8 cellular contexts compared by ENCODE assay signal in the genomic region with DNA sequence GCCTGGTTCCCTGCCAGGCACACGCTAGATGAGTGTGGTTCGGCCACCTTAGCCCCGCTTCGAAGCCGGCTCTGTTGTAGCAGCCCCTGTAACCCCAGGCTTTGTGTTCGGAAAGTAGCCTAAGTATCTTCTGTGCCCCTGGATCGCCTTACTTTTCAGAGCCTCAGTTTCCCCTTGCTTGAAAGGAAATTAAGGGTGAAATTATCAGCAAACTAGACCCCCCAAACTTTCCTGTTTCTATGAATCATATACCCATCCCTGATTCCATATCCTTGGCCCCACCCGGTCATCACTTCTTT. TPM values are rescaled to one million over a fixed set of nuclear protein-coding genes. Genes with fewer than 3 reads are reported as not detected.
DNase-seq lines count a peak whose midpoint lies in the region; ATAC-seq lines count a peak whose summit lies in the region.

No MANE protein-coding gene starts in this region.

- H3K27me3 ChIP-seq in BLaER1, result no peaks in the 10 kb centered on the region

- peak overlapping the region; percentile 82 for H3K9ac ChIP-seq in BLaER1

- peak overlapping the region; percentile 77 for H3K4me3 ChIP-seq in BLaER1
- peak overlapping the region; percentile 97 for H3K4me3 ChIP-seq in Jurkat, Clone E6-1 (ENCODE audit: low read length)

- H3K36me3 Mint-ChIP-seq in dendritic cell treated with granulocyte-macrophage colony-stimulating factor and Interleukin-4, amounts not matched to agents 40 ng/mL and 50 ng/mL, for 4 days (ENCODE audit: low read depth), result peaks cover 71% of the 10 kb centered on the region
- H3K36me3 Mint-ChIP-seq in natural killer cell treated with Interleukin-12 subunit alpha and Interleukin-12 subunit beta and Interleukin-15 and Interleukin-18, amount 100 ng/mL, for 72 hours, result peaks cover 23% of the 10 kb centered on the region

- intact Hi-C loops in dendritic cell treated with granulocyte-macrophage colony-stimulating factor and Interleukin-4, amounts not matched to agents 40 ng/mL and 50 ng/mL, for 4 days (cut with micrococcal nuclease), result no loop called here

- no peaks in the 10 kb centered on the region for H3K9me3 Mint-ChIP-seq in dendritic cell treated with granulocyte-macrophage colony-stimulating factor and Interleukin-4, amounts not matched to agents 40 ng/mL and 50 ng/mL, for 4 days
- no peaks in the 10 kb centered on the region for H3K9me3 Mint-ChIP-seq in natural killer cell treated with Interleukin-12 subunit alpha and Interleukin-12 subunit beta and Interleukin-15 and Interleukin-18, amount 100 ng/mL, for 72 hours

- no peaks in the 10 kb centered on the region for H3K27me3 Mint-ChIP-seq in dendritic cell treated with granulocyte-macrophage colony-stimulating factor and Interleukin-4, amounts not matched to agents 40 ng/mL and 50 ng/mL, for 4 days
- H3K27me3 Mint-ChIP-seq in natural killer cell treated with Interleukin-12 subunit alpha and Interleukin-12 subunit beta and Interleukin-15 and Interleukin-18, amount 100 ng/mL, for 72 hours, result no peaks in the 10 kb centered on the region

- H4K20me1 ChIP-seq in BLaER1, result peaks cover 42% of the 10 kb centered on the region; the same call in 1 of the 2 replicates

- H3K36me3 ChIP-seq in BLaER1, result peaks cover 58% of the 10 kb centered on the region

- H3K4me1 ChIP-seq in BLaER1, result peaks cover 47% of the 10 kb centered on the region

- peak overlapping the region; percentile 86 for H3K27ac ChIP-seq in BLaER1

- no peak for ATAC-seq in natural killer cell treated with Interleukin-12 subunit alpha and Interleukin-12 subunit beta and Interleukin-15 and Interleukin-18, amount 100 ng/mL, for 72 hours
- ATAC-seq in GM21447 (IDR thresholded peaks at IDR 0.05; ENCODE audit: unreplicated experiment), result no peak

- H3K4me1 Mint-ChIP-seq in dendritic cell treated with granulocyte-macrophage colony-stimulating factor and Interleukin-4, amounts not matched to agents 40 ng/mL and 50 ng/mL, for 4 days (ENCODE audit: low read depth), result peaks cover 42% of the 10 kb centered on the region
- H3K4me1 Mint-ChIP-seq in natural killer cell treated with Interleukin-12 subunit alpha and Interleukin-12 subunit beta and Interleukin-15 and Interleukin-18, amount 100 ng/mL, for 72 hours (ENCODE audit: low read depth in 2 of 2), result peaks cover 34 to 47% of the 10 kb centered on the region in 2 donors

- peak overlapping the region; percentile 79 for H3K4me2 ChIP-seq in BLaER1

- H3K4me3 Mint-ChIP-seq in dendritic cell treated with granulocyte-macrophage colony-stimulating factor and Interleukin-4, amounts not matched to agents 40 ng/mL and 50 ng/mL, for 4 days, result peak overlapping the region; percentile 93
- peak overlapping the region; percentile 99 for H3K4me3 Mint-ChIP-seq in natural killer cell treated with Interleukin-12 subunit alpha and Interleukin-12 subunit beta and Interleukin-15 and Interleukin-18, amount 100 ng/mL, for 72 hours

- H3K27ac Mint-ChIP-seq in dendritic cell treated with granulocyte-macrophage colony-stimulating factor and Interleukin-4, amounts not matched to agents 40 ng/mL and 50 ng/mL, for 4 days, result peak overlapping the region; percentile 90
- H3K27ac Mint-ChIP-seq in natural killer cell treated with Interleukin-12 subunit alpha and Interleukin-12 subunit beta and Interleukin-15 and Interleukin-18, amount 100 ng/mL, for 72 hours, result peak overlapping the region; percentile 78 to 94

- H3K9me3 ChIP-seq in BLaER1, result no peaks in the 10 kb centered on the region

- no peak for DNase-seq in Jurkat, Clone E6-1 (ENCODE audit: low read depth, low spot score)
- DNase-seq in natural killer cell treated with Interleukin-12 subunit alpha and Interleukin-12 subunit beta and Interleukin-15 and Interleukin-18, amount 100 ng/mL, for 72 hours (ENCODE audit: low spot score), result no peak
- no peak for DNase-seq in OCI-M2 (lab: John Stamatoyannopoulos, UW; ENCODE audit: unreplicated experiment)
- DNase-seq in SKM-1 (lab: John Stamatoyannopoulos, UW; ENCODE audit: unreplicated experiment), result no peak
- DNase-seq in EL, result no peak

RNA-seq across cellular contexts. Expression of a gene that starts 0.3 kb away (rescaled TPM):
- polyA plus RNA-seq in Jurkat, Clone E6-1 (2012; ENCODE audit: insufficient read depth, insufficient read length), result 28.4 TPM
- total RNA-seq in natural killer cell treated with Interleukin-12 subunit alpha and Interleukin-12 subunit beta and Interleukin-15 and Interleukin-18, amount 100 ng/mL, for 72 hours, result 100 to 1,000 TPM in 1 of 2 donors, 10 to 100 TPM in 1; 61.7 to 151 TPM

RNA-seq across cellular contexts. Expression of a gene that starts 0.5 kb away (rescaled TPM):
- polyA plus RNA-seq in Jurkat, Clone E6-1 (2012; ENCODE audit: insufficient read depth, insufficient read length), result 673 TPM
- total RNA-seq in natural killer cell treated with Interleukin-12 subunit alpha and Interleukin-12 subunit beta and Interleukin-15 and Interleukin-18, amount 100 ng/mL, for 72 hours, result 100 to 1,000 TPM; 161 to 302 TPM

RNA-seq across cellular contexts. Expression of a gene that starts 29.0 kb away (rescaled TPM):
- polyA plus RNA-seq in Jurkat, Clone E6-1 (2012; ENCODE audit: insufficient read depth, insufficient read length), result 12.9 TPM
- 10 to 100 TPM in 1 of 2 donors, 1 to 10 TPM in 1; 8.3 to 11.3 TPM for total RNA-seq in natural killer cell treated with Interleukin-12 subunit alpha and Interleukin-12 subunit beta and Interleukin-15 and Interleukin-18, amount 100 ng/mL, for 72 hours

RNA-seq across cellular contexts. Expression of a gene that starts 45.8 kb away (rescaled TPM):
- polyA plus RNA-seq in Jurkat, Clone E6-1 (2012; ENCODE audit: insufficient read depth, insufficient read length), result 13.2 TPM
- 10 to 100 TPM; 12.2 to 19.0 TPM for total RNA-seq in natural killer cell treated with Interleukin-12 subunit alpha and Interleukin-12 subunit beta and Interleukin-15 and Interleukin-18, amount 100 ng/mL, for 72 hours

RNA-seq across cellular contexts. Expression of a gene that starts 55.4 kb away (rescaled TPM):
- 1.1 TPM for polyA plus RNA-seq in Jurkat, Clone E6-1 (2012; ENCODE audit: insufficient read depth, insufficient read length)
- total RNA-seq in natural killer cell treated with Interleukin-12 subunit alpha and Interleukin-12 subunit beta and Interleukin-15 and Interleukin-18, amount 100 ng/mL, for 72 hours, result 10 to 100 TPM; 11.2 to 12.7 TPM
